15 cellular contexts compared by ENCODE assay signal in genomic region chr4:128660361-128660964, GRCh38.
A peak's percentile ranks its signal among the peaks of the same experiment; 100 is the strongest.
DNase-seq lines count a peak whose midpoint lies in the region; ATAC-seq, FAIRE-seq and TF ChIP-seq lines count a peak whose summit lies in the region.
"Had no signal": no experiment of that assay in that cellular context is flagged by ENCODE, and none has a peak within 500 bp of the region (broad histone marks: within the 10 kb centered on the region; RNA-seq: fewer than 3 reads in every experiment).

No MANE protein-coding gene starts in this region.

- no peaks in the 10 kb centered on the region for H3K9me3 ChIP-seq in astrocyte (ENCODE audit: insufficient read depth, low read depth, low read length)
- H3K9me3 ChIP-seq in heart left ventricle: no peaks in the 10 kb centered on the region
- H3K9me3 ChIP-seq: HAP-1 had no signal

- TF ChIP-seq POLR2A in heart left ventricle (IDR thresholded peaks at IDR 0.05): no peak

- no peak overlapping the region for H2AFZ ChIP-seq in astrocyte (ENCODE audit: low read depth, low read length)

- H4K20me1 ChIP-seq in astrocyte (ENCODE audit: insufficient read depth, low read length): no peaks in the 10 kb centered on the region
- H4K20me1 ChIP-seq: BLaER1 treated with 17β-estradiol and CSF1 and Interleukin-3, amounts not matched to agents 10 nM and 100 nM had no signal

- 12 to 39% (median 31%) methylated on average over 1 of the region's 1 CpG for WGBS in heart left ventricle, 4 donors

- H3K36me3 ChIP-seq in astrocyte (ENCODE audit: insufficient read depth, low read length) (no peaks in the 10 kb centered on the region), heart left ventricle (no peaks in the 10 kb centered on the region)
- H3K36me3 ChIP-seq: BLaER1 treated with 17β-estradiol and CSF1 and Interleukin-3, amounts not matched to agents 10 nM and 100 nM; HAP-1 had no signal

- no peak overlapping the region for H3K9ac ChIP-seq in astrocyte (ENCODE audit: low read length)
- H3K9ac ChIP-seq: BLaER1 treated with 17β-estradiol and CSF1 and Interleukin-3, amounts not matched to agents 10 nM and 100 nM had no signal

- H3K27ac ChIP-seq in astrocyte (ENCODE audit: low read depth, low read length) (no peak overlapping the region), heart left ventricle (peak overlapping the region; percentile 49 to 91 (median 76))
- H3K27ac ChIP-seq: BLaER1 treated with 17β-estradiol and CSF1 and Interleukin-3, amounts not matched to agents 10 nM and 100 nM had no signal

- H3K9me3 Mint-ChIP-seq in astrocyte (ENCODE audit: unreplicated experiment) (peaks cover 3% of the 10 kb centered on the region), progenitor cell of endocrine pancreas (ENCODE audit: low read depth) (no peaks in the 10 kb centered on the region)
- no peaks in the 10 kb centered on the region for H3K9me3 Mint-ChIP-seq in activated naive CD8-positive, alpha-beta T cell treated with anti-CD3 and anti-CD28 coated beads, Interleukin-2, amount 50 U/mL, for 24 hours
- H3K9me3 Mint-ChIP-seq: stimulated activated naive CD8-positive, alpha-beta T cell treated with anti-CD3 and anti-CD28 coated beads, Interleukin-15, Interleukin-2, amounts not matched to agents 100 ng/mL and 50 ng/mL, for 24 hours had no signal

- no peak overlapping the region for H3K4me2 ChIP-seq in astrocyte (ENCODE audit: low read length)
- H3K4me2 ChIP-seq: BLaER1 treated with 17β-estradiol and CSF1 and Interleukin-3, amounts not matched to agents 10 nM and 100 nM had no signal

- no peaks in the 10 kb centered on the region for H3K36me3 Mint-ChIP-seq in astrocyte (ENCODE audit: low read depth, unreplicated experiment)
- no peaks in the 10 kb centered on the region for H3K36me3 Mint-ChIP-seq in progenitor cell of endocrine pancreas (ENCODE audit: insufficient read depth)
- no peaks in the 10 kb centered on the region for H3K36me3 Mint-ChIP-seq in activated naive CD8-positive, alpha-beta T cell treated with anti-CD3 and anti-CD28 coated beads, Interleukin-2, amount 50 U/mL, for 24 hours (ENCODE audit: low read depth)
- H3K36me3 Mint-ChIP-seq: brain, naive B cell had no signal

- TF ChIP-seq CTCF in astrocyte (IDR thresholded peaks at IDR 0.05; ENCODE audit: insufficient read depth, low read depth, low read length) (no peak), heart left ventricle (IDR thresholded peaks at IDR 0.05) (no peak), progenitor cell of endocrine pancreas (IDR thresholded peaks at IDR 0.05; ENCODE audit: unreplicated experiment) (no peak)

- intact Hi-C loops in heart left ventricle (cut with DNase I): no loop called here

- no peaks in the 10 kb centered on the region for H3K79me2 ChIP-seq in astrocyte (ENCODE audit: insufficient read depth, low read length)

- no peak overlapping the region for H3K27ac Mint-ChIP-seq in astrocyte (ENCODE audit: unreplicated experiment)
- peak overlapping the region; percentile 21 for H3K27ac Mint-ChIP-seq in progenitor cell of endocrine pancreas
- H3K27ac Mint-ChIP-seq in activated naive CD8-positive, alpha-beta T cell treated with anti-CD3 and anti-CD28 coated beads, Interleukin-2, amount 50 U/mL, for 24 hours: no peak overlapping the region
- H3K27ac Mint-ChIP-seq: stimulated activated naive CD8-positive, alpha-beta T cell treated with anti-CD3 and anti-CD28 coated beads, Interleukin-15, Interleukin-2, amounts not matched to agents 100 ng/mL and 50 ng/mL, for 24 hours had no signal

- H3K27me3 ChIP-seq in astrocyte (ENCODE audit: insufficient read depth, low read length) (no peaks in the 10 kb centered on the region), heart left ventricle (no peaks in the 10 kb centered on the region)
- H3K27me3 ChIP-seq: BLaER1 treated with 17β-estradiol and CSF1 and Interleukin-3, amounts not matched to agents 10 nM and 100 nM had no signal

- H3K4me1 Mint-ChIP-seq in astrocyte (ENCODE audit: low read depth, unreplicated experiment) (peaks cover 7% of the 10 kb centered on the region), progenitor cell of endocrine pancreas (ENCODE audit: low read depth) (peaks cover 25% of the 10 kb centered on the region)
- H3K4me1 Mint-ChIP-seq in activated naive CD8-positive, alpha-beta T cell treated with anti-CD3 and anti-CD28 coated beads, Interleukin-2, amount 50 U/mL, for 24 hours: peaks cover 4% of the 10 kb centered on the region

- H3K27me3 Mint-ChIP-seq in astrocyte (ENCODE audit: low read depth, unreplicated experiment) (peaks cover 7% of the 10 kb centered on the region), progenitor cell of endocrine pancreas (no peaks in the 10 kb centered on the region)
- H3K27me3 Mint-ChIP-seq in activated naive CD8-positive, alpha-beta T cell treated with anti-CD3 and anti-CD28 coated beads, Interleukin-2, amount 50 U/mL, for 24 hours: peaks cover 3% of the 10 kb centered on the region
- H3K27me3 Mint-ChIP-seq: naive B cell; stimulated activated naive CD8-positive, alpha-beta T cell treated with anti-CD3 and anti-CD28 coated beads, Interleukin-15, Interleukin-2, amounts not matched to agents 100 ng/mL and 50 ng/mL, for 24 hours had no signal

- H3K4me3 Mint-ChIP-seq in astrocyte (ENCODE audit: unreplicated experiment) (no peak overlapping the region), progenitor cell of endocrine pancreas (ENCODE audit: low read depth) (no peak overlapping the region)
- no peak overlapping the region for H3K4me3 Mint-ChIP-seq in activated naive CD8-positive, alpha-beta T cell treated with anti-CD3 and anti-CD28 coated beads, Interleukin-2, amount 50 U/mL, for 24 hours
- H3K4me3 Mint-ChIP-seq: brain; naive B cell; stimulated activated naive CD8-positive, alpha-beta T cell treated with anti-CD3 and anti-CD28 coated beads, Interleukin-15, Interleukin-2, amounts not matched to agents 100 ng/mL and 50 ng/mL, for 24 hours had no signal

- peak; percentile 26 for FAIRE-seq in astrocyte (lab: Jason Lieb, UNC)
- FAIRE-seq: frontal cortex had no signal

- H3K4me1 ChIP-seq in astrocyte (ENCODE audit: insufficient read depth, low read length) (no peaks in the 10 kb centered on the region), heart left ventricle (peaks cover 0 to 49% (median 9%) of the 10 kb centered on the region in 12 donors)
- H3K4me1 ChIP-seq: HAP-1 had no signal

- H3K4me3 ChIP-seq in astrocyte (ENCODE audit: insufficient read depth, low read depth, low read length) (no peak overlapping the region), heart left ventricle (no peak overlapping the region)
- H3K4me3 ChIP-seq: BLaER1 treated with 17β-estradiol and CSF1 and Interleukin-3, amounts not matched to agents 10 nM and 100 nM; HAP-1 had no signal

- ATAC-seq in heart left ventricle: peak; percentile 89 to 92 (median 90)
- ATAC-seq in activated naive CD8-positive, alpha-beta T cell treated with anti-CD3 and anti-CD28 coated beads, Interleukin-2, amount 50 U/mL, for 24 hours: no peak

- DNase-seq in AG08396 (ENCODE audit: low spot score) (peak; percentile 23), astrocyte (ENCODE audit: low read depth) (peak; percentile 39), heart left ventricle (peak in 1 of 5 donors; percentile 26), progenitor cell of endocrine pancreas (ENCODE audit: low spot score, unreplicated experiment) (no peak)
- no peak for DNase-seq in activated CD4-positive, alpha-beta T cell treated with anti-CD3 and anti-CD28 coated beads for 1 hour
- no peak for DNase-seq in activated CD4-positive, alpha-beta T cell treated with anti-CD3 and anti-CD28 coated beads for 48 hours
- DNase-seq in activated naive CD8-positive, alpha-beta T cell treated with anti-CD3 and anti-CD28 coated beads, Interleukin-2, amount 50 U/mL, for 24 hours: no peak
- no peak for DNase-seq in activated naive CD4-positive, alpha-beta T cell (lab: John Stamatoyannopoulos, UW)
- DNase-seq: naive B cell; stimulated activated CD4-positive, alpha-beta T cell treated with anti-CD3 and anti-CD28 coated beads, Interleukin-1b, Interleukin-23, amount 100 ng/mL, for 48 hours had no signal

Comparison
In these comparisons a context has a peak if more than half of its experiments do, and no peak if none do; other contexts are left out.
1. DNase-seq: peak in AG08396 (single experiment) and astrocyte (single experiment); none in progenitor cell of endocrine pancreas (single experiment), activated CD4-positive, alpha-beta T cell treated with anti-CD3 and anti-CD28 coated beads for 1 hour (single experiment), activated CD4-positive, alpha-beta T cell treated with anti-CD3 and anti-CD28 coated beads for 48 hours (single experiment), activated naive CD8-positive, alpha-beta T cell treated with anti-CD3 and anti-CD28 coated beads, Interleukin-2, amount 50 U/mL, for 24 hours (single experiment) and activated naive CD4-positive, alpha-beta T cell (0 of 4).